ENCODE assay signal across 29 cellular contexts in genomic region chr1:200161801-200162200, GRCh38.
"Had no signal": no experiment of that assay in that cellular context is flagged by ENCODE, and none has a peak within 500 bp of the region (broad histone marks: within the 10 kb centered on the region; RNA-seq: fewer than 3 reads in every experiment).

No MANE protein-coding gene starts in this region.

- ATAC-seq: activated CD4-positive, alpha-beta T cell treated with anti-CD3 and anti-CD28 coated beads for 36 hours; activated T-helper 17 cell treated with anti-CD3 and anti-CD28 coated beads, Interleukin-2, amount 50 U/mL, for 72 hours had no signal

- H3K27ac ChIP-seq: brain microvascular endothelial cell, cardiac muscle cell, RWPE1, WERI-Rb-1 had no signal

- FAIRE-seq: colon, TTC549 had no signal

- DNase-seq: activated CD4-positive, alpha-beta memory T cell treated with anti-CD3 and anti-CD28 coated beads, Interleukin-2, amount 10 ng/mL, durations not matched to agents 7 days and 5 days; activated CD4-positive, alpha-beta T cell treated with anti-CD3 and anti-CD28 coated beads for 36 hours; activated CD4-positive, alpha-beta T cell treated with anti-CD3 and anti-CD28 coated beads, Interleukin-2, amount 50 U/mL, for 1 hour; activated gamma-delta T cell; activated naive CD4-positive, alpha-beta T cell treated with anti-CD3 and anti-CD28 coated beads for 36 hours; activated T-cell treated with anti-CD3 and anti-CD28 coated beads for 4 hours; activated T-cell treated with anti-CD3 and anti-CD28 coated beads, Interleukin-2, amount 50 U/mL, for 48 hours; amygdala; brain microvascular endothelial cell; Kasumi-1; KBM-7; NCI-H1048; NCI-H146; NCI-H187 treated with DMSO at 0.1 percent for 48 hours; NCI-H2081 treated with DMSO at 0.1 percent for 48 hours; NCI-H446 treated with DMSO at 0.1 percent for 48 hours; NCI-H524 treated with DMSO at 0.1 percent for 48 hours; NCI-H774; NK-92 treated with Interleukin-12 subunit alpha and Interleukin-12 subunit beta, amount 100 ng/mL, for 24 hours; Peyer's patch; SHP77; T-helper 2 cell; T1000; WERI-Rb-1 had no signal

- H3K9me3 ChIP-seq: Peyer's patch had no signal

- H3K36me3 ChIP-seq: brain microvascular endothelial cell, cardiac muscle cell, Peyer's patch, WERI-Rb-1 had no signal

- H3K4me3 ChIP-seq: cardiac muscle cell, Peyer's patch had no signal

- H3K27me3 ChIP-seq: brain microvascular endothelial cell, cardiac muscle cell, Peyer's patch had no signal
